ENCODE assay signal across 17 cellular contexts in genomic region chr6:4485735-4486134, GRCh38.
DNase-seq lines count a peak whose midpoint lies in the region; FAIRE-seq and TF ChIP-seq lines count a peak whose summit lies in the region.
"Had no signal": no experiment of that assay in that cellular context is flagged by ENCODE, and none has a peak within 500 bp of the region (broad histone marks: within the 10 kb centered on the region; RNA-seq: fewer than 3 reads in every experiment).

No MANE protein-coding gene starts in this region.

- no peak overlapping the region for H3K14ac ChIP-seq in H1 (ENCODE audit: insufficient read length)
- no peak overlapping the region for H3K14ac ChIP-seq in mesenchymal stem cell (ENCODE audit: low read length in 2 of 2)

- H3K36me3 Mint-ChIP-seq in type B pancreatic cell, result peaks cover 19% of the 10 kb centered on the region
- no peaks in the 10 kb centered on the region for H3K36me3 Mint-ChIP-seq in activated naive CD4-positive, alpha-beta T cell treated with anti-CD3 and anti-CD28 coated beads, Interleukin-2, amount 10 ng/mL, durations not matched to agents 7 days and 5 days
- H3K36me3 Mint-ChIP-seq: CD4-positive, alpha-beta memory T cell had no signal

- H3K4me3 Mint-ChIP-seq in type B pancreatic cell, result no peak overlapping the region
- H3K4me3 Mint-ChIP-seq in activated naive CD4-positive, alpha-beta T cell treated with anti-CD3 and anti-CD28 coated beads, Interleukin-2, amount 10 ng/mL, durations not matched to agents 7 days and 5 days, result no peak overlapping the region
- H3K4me3 Mint-ChIP-seq: CD4-positive, alpha-beta memory T cell had no signal

- TF ChIP-seq CTCF in H1 (IDR thresholded peaks at IDR 0.05; ENCODE audit: control extremely low read depth in 1 of 3, insufficient read depth in 1 of 3, low read depth in 1 of 3, low read length in 3 of 3), result no peak
- no peak for TF ChIP-seq CTCF in hepatocyte (IDR thresholded peaks at IDR 0.05; ENCODE audit: poor library complexity)
- TF ChIP-seq CTCF in type B pancreatic cell (conservative IDR thresholded peaks at IDR 0.05), result no peak
- TF ChIP-seq CTCF in tibial nerve (IDR thresholded peaks at IDR 0.05), result no peak

- H3K23me2 ChIP-seq in H1 (ENCODE audit: low read depth, low read length), result no peaks in the 10 kb centered on the region

- H2AFZ ChIP-seq in H1 (ENCODE audit: low read length), result no peak overlapping the region
- H2AFZ ChIP-seq in hepatocyte, result peak overlapping the region; percentile 20
- H2AFZ ChIP-seq in mesenchymal stem cell (ENCODE audit: low read depth, low read length), result peak overlapping the region; percentile 7

- H2BK15ac ChIP-seq in H1 (ENCODE audit: low read length) (0 out of 2 replicates have a peak overlapping the region, but pooled peaks have one; percentile 14), mesenchymal stem cell (ENCODE audit: low read depth, poor library complexity, severe bottlenecking) (no peak overlapping the region)

- POLR2A ChIA-PET in H1 (lab: Charles Lee; ENCODE audit: partially characterized antibody), result no interaction called here

- H3K4me1 ChIP-seq in H1 (replicated peaks in 1 of 4; ENCODE audit: control insufficient read depth in 3 of 4, insufficient read depth in 4 of 4, low read length in 3 of 4), result peaks cover 6 to 30% (median 9%) of the 10 kb centered on the region in 4 experiments
- H3K4me1 ChIP-seq in hepatocyte (ENCODE audit: insufficient read depth), result peaks cover 38% of the 10 kb centered on the region
- no peaks in the 10 kb centered on the region for H3K4me1 ChIP-seq in mesenchymal stem cell (ENCODE audit: control insufficient read depth, insufficient read depth, low read depth, low read length)
- H3K4me1 ChIP-seq in tibial nerve, result no peaks in the 10 kb centered on the region

- H3K4ac ChIP-seq in H1 (replicated peaks; ENCODE audit: insufficient read length, low read depth, low read length) (no peak overlapping the region), mesenchymal stem cell (ENCODE audit: low read depth in 1 of 2, low read length in 2 of 2) (no peak overlapping the region)

- no peaks in the 10 kb centered on the region for H3K27me3 Mint-ChIP-seq in type B pancreatic cell
- H3K27me3 Mint-ChIP-seq in activated naive CD4-positive, alpha-beta T cell treated with anti-CD3 and anti-CD28 coated beads, Interleukin-2, amount 10 ng/mL, durations not matched to agents 7 days and 5 days, result no peaks in the 10 kb centered on the region

- H2AK5ac ChIP-seq in H1 (ENCODE audit: low read depth, low read length), result 0 out of 2 replicates have a peak overlapping the region, but pooled peaks have one; percentile 91
- H2AK5ac ChIP-seq in mesenchymal stem cell (ENCODE audit: low read length, severe bottlenecking), result no peak overlapping the region

- H2BK120ac ChIP-seq in H1 (replicated peaks; ENCODE audit: low read depth, low read length) (no peak overlapping the region), mesenchymal stem cell (ENCODE audit: low read depth, low read length) (no peak overlapping the region)

- H3K23ac ChIP-seq in H1 (ENCODE audit: insufficient read length) (no peak overlapping the region), mesenchymal stem cell (ENCODE audit: low read length in 2 of 2) (no peak overlapping the region)

- FAIRE-seq in H1 (lab: Jason Lieb, UNC), result no peak
- FAIRE-seq: G401.6, GM12892, GM19239 had no signal

- no peak overlapping the region for H4K5ac ChIP-seq in H1 (ENCODE audit: insufficient read length, low read depth, low read length)

- no peak for TF ChIP-seq POLR2A in H1 (IDR thresholded peaks at IDR 0.05; ENCODE audit: control extremely low read depth in 1 of 2, low read depth in 2 of 2, low read length in 2 of 2)
- no peak for TF ChIP-seq POLR2A in tibial nerve (IDR thresholded peaks at IDR 0.05)

- TF ChIP-seq EP300 in H1 (IDR thresholded peaks at IDR 0.05; ENCODE audit: borderline replicate concordance in 1 of 2, low read depth in 2 of 2, low read length in 2 of 2) (no peak), tibial nerve (IDR thresholded peaks at IDR 0.05) (no peak)

- no peak overlapping the region for H3K27ac ChIP-seq in H1 (ENCODE audit: low read depth, low read length)
- H3K27ac ChIP-seq in hepatocyte, result peak overlapping the region; percentile 95
- H3K27ac ChIP-seq in mesenchymal stem cell (ENCODE audit: low read length, poor library complexity, severe bottlenecking), result no peak overlapping the region
- no peak overlapping the region for H3K27ac ChIP-seq in tibial nerve

- H3K18ac ChIP-seq in H1 (ENCODE audit: extremely low read depth, low read length) (no peak overlapping the region), mesenchymal stem cell (ENCODE audit: low read depth in 1 of 2, low read length in 2 of 2) (no peak overlapping the region)

- H3K9me3 ChIP-seq in H1 (ENCODE audit: insufficient read depth in 2 of 2, low read depth in 1 of 2, low read length in 1 of 2) (peaks cover 4 to 5% of the 10 kb centered on the region in 2 experiments; a peak in 1 of 4 replicates), hepatocyte (ENCODE audit: low read depth) (no peaks in the 10 kb centered on the region), mesenchymal stem cell (ENCODE audit: control insufficient read depth, low read length) (peaks cover 43% of the 10 kb centered on the region), tibial nerve (peaks cover 0 to 26% (median 2%) of the 10 kb centered on the region in 4 donors)

- H4K8ac ChIP-seq in H1 (ENCODE audit: extremely low read depth, insufficient read depth, low read length), result no peak overlapping the region
- no peak overlapping the region for H4K8ac ChIP-seq in mesenchymal stem cell (ENCODE audit: low read length)

- peak overlapping the region; percentile 98 for H3K27ac Mint-ChIP-seq in type B pancreatic cell
- no peak overlapping the region for H3K27ac Mint-ChIP-seq in activated naive CD4-positive, alpha-beta T cell treated with anti-CD3 and anti-CD28 coated beads, Interleukin-2, amount 10 ng/mL, durations not matched to agents 7 days and 5 days
- H3K27ac Mint-ChIP-seq: CD4-positive, alpha-beta memory T cell had no signal

- no peaks in the 10 kb centered on the region; a peak in 1 of 8 replicates for H3K36me3 ChIP-seq in H1 (ENCODE audit: control insufficient read depth in 2 of 4, insufficient read depth in 4 of 4, low read length in 3 of 4)
- no peaks in the 10 kb centered on the region for H3K36me3 ChIP-seq in hepatocyte (replicated peaks; ENCODE audit: insufficient read depth, low read depth)
- H3K36me3 ChIP-seq in mesenchymal stem cell (ENCODE audit: control insufficient read depth in 1 of 2, insufficient read depth in 2 of 2, low read depth in 1 of 2, low read length in 2 of 2), result no peaks in the 10 kb centered on the region
- H3K36me3 ChIP-seq in tibial nerve, result no peaks in the 10 kb centered on the region

- no peaks in the 10 kb centered on the region for H3K9me2 ChIP-seq in hepatocyte (replicated peaks; ENCODE audit: insufficient read depth)

- 92% methylated on average over 5 of the region's 5 CpGs; no CpG with 5 or more reads in 1 of the 2 experiments for WGBS in H1 (ENCODE audit: extremely low coverage in 1 of 2, insufficient coverage in 1 of 2, insufficient read length in 1 of 2, insufficient replicate concordance in 2 of 2, low coverage in 1 of 2, low lambda C conversion rate in 2 of 2, missing lambda C conversion rate in 1 of 2), 2 experiments
- WGBS in hepatocyte (ENCODE audit: low lambda C conversion rate, missing lambda C conversion rate), result 93% methylated on average over 5 of the region's 5 CpGs
- 98% methylated on average over 5 of the region's 5 CpGs for WGBS in mesenchymal stem cell
- 94 to 97% methylated on average over 5 of the region's 5 CpGs for WGBS in tibial nerve, 2 donors

- no peaks in the 10 kb centered on the region; a peak in 1 of 7 replicates for H3K27me3 ChIP-seq in H1 (replicated peaks in 1 of 4; ENCODE audit: control insufficient read depth in 3 of 4, extremely low read depth in 1 of 4, insufficient read depth in 3 of 4, low read length in 3 of 4)
- no peaks in the 10 kb centered on the region for H3K27me3 ChIP-seq in hepatocyte
- peaks cover 0 to 9% of the 10 kb centered on the region in 2 experiments for H3K27me3 ChIP-seq in mesenchymal stem cell (ENCODE audit: control insufficient read depth in 1 of 2, insufficient read depth in 1 of 2, low read length in 2 of 2)
- no peaks in the 10 kb centered on the region for H3K27me3 ChIP-seq in tibial nerve

- H3K56ac ChIP-seq in H1 (replicated peaks; ENCODE audit: insufficient read length, low read depth, low read length), result no peak overlapping the region

- H3K4me3 ChIP-seq in H1 (ENCODE audit: extremely low read depth in 1 of 4, insufficient read depth in 2 of 4, low read depth in 3 of 4, low read length in 4 of 4) (no peak overlapping the region), hepatocyte (no peak overlapping the region), mesenchymal stem cell (ENCODE audit: insufficient read depth in 1 of 2, low read depth in 1 of 2, low read length in 2 of 2) (no peak overlapping the region), tibial nerve (no peak overlapping the region)

- H3K79me1 ChIP-seq in H1 (ENCODE audit: low read depth, low read length), result no peaks in the 10 kb centered on the region
- H3K79me1 ChIP-seq in mesenchymal stem cell (replicated peaks; ENCODE audit: low read length, poor library complexity, severe bottlenecking), result no peaks in the 10 kb centered on the region

- H2BK12ac ChIP-seq in H1 (ENCODE audit: low read depth, low read length) (peak overlapping the region; percentile 82), mesenchymal stem cell (ENCODE audit: low read length in 2 of 2) (no peak overlapping the region)

- H2BK5ac ChIP-seq in H1 (ENCODE audit: low read depth, low read length) (no peak overlapping the region), mesenchymal stem cell (ENCODE audit: low read depth, low read length, poor library complexity, severe bottlenecking) (no peak overlapping the region)

- DNase-seq in H1 (ENCODE audit: low read depth in 1 of 2, low spot score in 2 of 2), result no peak
- no peak for DNase-seq in hepatocyte (ENCODE audit: low spot score)
- no peak for DNase-seq in mesenchymal stem cell
- DNase-seq in type B pancreatic cell (ENCODE audit: extremely low spot score, unreplicated experiment), result no peak
- no peak for DNase-seq in EL
- DNase-seq in activated naive CD4-positive, alpha-beta T cell treated with anti-CD3 and anti-CD28 coated beads, Interleukin-2, amount 10 ng/mL, durations not matched to agents 7 days and 5 days, result no peak
- no peak for DNase-seq in tibial nerve (ENCODE audit: low spot score in 2 of 2)
- DNase-seq: Calu3; CD4-positive, alpha-beta memory T cell; COR-L47; DMS79 treated with DMSO at 0.1 percent for 48 hours; GOT3; H7; HCEC 1CT had no signal

- H3K9ac ChIP-seq in H1 (replicated peaks in 1 of 4; ENCODE audit: extremely low read depth in 1 of 4, low read depth in 3 of 4, low read length in 3 of 4) (no peak overlapping the region), mesenchymal stem cell (ENCODE audit: low read length) (no peak overlapping the region)

- no peak overlapping the region for H3K4me2 ChIP-seq in H1 (ENCODE audit: insufficient read depth in 1 of 2, low read depth in 2 of 2, low read length in 2 of 2)
- no peak overlapping the region for H3K4me2 ChIP-seq in hepatocyte
- H3K4me2 ChIP-seq in mesenchymal stem cell (ENCODE audit: low read length, poor library complexity, severe bottlenecking), result no peak overlapping the region

- H3K4me1 Mint-ChIP-seq in type B pancreatic cell (ENCODE audit: unreplicated experiment), result peaks cover 28% of the 10 kb centered on the region
- H3K4me1 Mint-ChIP-seq in activated naive CD4-positive, alpha-beta T cell treated with anti-CD3 and anti-CD28 coated beads, Interleukin-2, amount 10 ng/mL, durations not matched to agents 7 days and 5 days, result no peaks in the 10 kb centered on the region
- H3K4me1 Mint-ChIP-seq: CD4-positive, alpha-beta memory T cell had no signal

- H4K20me1 ChIP-seq in H1 (replicated peaks in 1 of 2; ENCODE audit: control insufficient read depth in 1 of 2, insufficient read depth in 2 of 2, low read length in 2 of 2) (no peaks in the 10 kb centered on the region), hepatocyte (ENCODE audit: insufficient read depth, poor library complexity, severe bottlenecking) (no peaks in the 10 kb centered on the region)

- H3K9me3 Mint-ChIP-seq in type B pancreatic cell, result peaks cover 29% of the 10 kb centered on the region
- peaks cover 19% of the 10 kb centered on the region for H3K9me3 Mint-ChIP-seq in activated naive CD4-positive, alpha-beta T cell treated with anti-CD3 and anti-CD28 coated beads, Interleukin-2, amount 10 ng/mL, durations not matched to agents 7 days and 5 days

- H2BK20ac ChIP-seq in H1 (ENCODE audit: low read length), result peak overlapping the region; percentile 73; the same call in 1 of the 2 replicates

- TF ChIP-seq RAD21 in H1 (IDR thresholded peaks at IDR 0.05 in 1 of 2, conservative IDR thresholded peaks at IDR 0.05 in 1 of 2; ENCODE audit: low read depth in 2 of 2, low read length in 2 of 2), result no peak

- CTCF ChIA-PET in H1 (lab: Charles Lee; ENCODE audit: partially characterized antibody), result interaction anchor here (1.1 kb wide), 1 partner anchor 471 kb away, joined by 4 read pairs; no protein-coding TSS in a partner anchor
- CTCF ChIA-PET in activated naive CD4-positive, alpha-beta T cell treated with anti-CD3 and anti-CD28 coated beads, Interleukin-2, amount 10 ng/mL, durations not matched to agents 7 days and 5 days (lab: Charles Lee), result no interaction called here

- H4K91ac ChIP-seq in H1 (replicated peaks; ENCODE audit: insufficient read length, low read length), result no peak overlapping the region
- no peak overlapping the region for H4K91ac ChIP-seq in mesenchymal stem cell (ENCODE audit: low read length)

- H3K79me2 ChIP-seq in H1 (ENCODE audit: control insufficient read depth in 1 of 2, insufficient read depth in 2 of 2, low read length in 2 of 2), result no peaks in the 10 kb centered on the region
- H3K79me2 ChIP-seq in hepatocyte, result no peaks in the 10 kb centered on the region
